In the genomic region with DNA sequence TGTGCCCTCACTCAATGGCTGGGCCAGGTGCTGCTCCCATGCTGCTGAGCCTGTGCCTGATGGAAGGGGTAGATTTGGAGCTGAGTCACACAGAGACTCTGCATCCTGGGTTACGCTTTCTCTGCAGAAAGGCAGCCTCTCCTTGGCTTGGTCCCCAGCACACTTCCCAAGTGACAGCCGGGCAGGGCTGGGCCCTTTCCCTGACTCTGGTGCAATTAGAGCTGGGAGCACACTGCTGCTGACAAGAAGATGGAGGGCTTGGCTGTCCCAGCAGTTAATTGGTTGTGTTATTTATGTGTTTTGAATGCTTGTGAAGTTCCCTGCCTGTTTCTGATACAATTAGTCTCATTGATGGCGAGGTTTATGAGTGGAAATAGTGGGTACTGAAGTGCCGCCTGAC, we compare ENCODE assay signal across 13 cellular contexts.
"Had no signal": no experiment of that assay in that cellular context is flagged by ENCODE, and none has a peak within 500 bp of the region (broad histone marks: within the 10 kb centered on the region; RNA-seq: fewer than 3 reads in every experiment).

No MANE protein-coding gene starts in this region.

- H3K27me3 ChIP-seq: ovary, vagina had no signal

- H3K27ac ChIP-seq: ovary, vagina had no signal

- H3K4me1 Mint-ChIP-seq: nephron had no signal

- H3K36me3 Mint-ChIP-seq: activated naive CD8-positive, alpha-beta T cell had no signal

- DNase-seq: activated effector memory CD4-positive, alpha-beta T cell treated with Interleukin-2 at 50 U/mL for 16 hours; activated T-cell treated with anti-CD3 and anti-CD28 coated beads, Interleukin-2, amount 50 U/mL, for 24 hours; cerebellar nuclear complex; mammary epithelial cell; stimulated activated CD4-positive, alpha-beta T cell treated with anti-CD3 and anti-CD28 coated beads, Interleukin-15, amount 100 ng/mL, for 24 hours; stimulated activated CD4-positive, alpha-beta T cell treated with anti-CD3 and anti-CD28 coated beads, Interleukin-4, amount 100 ng/mL, for 24 hours had no signal

- H3K4me3 ChIP-seq: ovary, vagina had no signal

- H3K9me3 ChIP-seq: ovary, vagina had no signal

- H3K9me3 Mint-ChIP-seq: nephron had no signal

- H3K36me3 ChIP-seq: ovary, vagina had no signal

- H3K27ac Mint-ChIP-seq: activated naive CD8-positive, alpha-beta T cell; activated T-cell treated with anti-CD3 and anti-CD28 coated beads, Interleukin-2, amount 50 U/mL, for 24 hours; nephron had no signal

- H3K4me3 Mint-ChIP-seq: activated naive CD8-positive, alpha-beta T cell; activated T-cell treated with anti-CD3 and anti-CD28 coated beads, Interleukin-2, amount 50 U/mL, for 24 hours; nephron had no signal

- ATAC-seq: activated CD4-positive, CD25-positive, alpha-beta regulatory T cell treated with anti-CD3 and anti-CD28 coated beads, Interleukin-2, amount 50 U/mL, for 24 hours; esophagus mucosa; left lobe of liver had no signal

- H3K4me1 ChIP-seq: vagina had no signal
